Comparison of ENCODE assay signal across 8 cellular contexts in genomic region chr12:67943295-67943892, GRCh38. TPM values are rescaled to one million over a fixed set of nuclear protein-coding genes. Genes with fewer than 3 reads are reported as not detected.
DNase-seq lines count a peak whose midpoint lies in the region; ATAC-seq and TF ChIP-seq lines count a peak whose summit lies in the region.

No MANE protein-coding gene starts in this region.

- no peak overlapping the region for H3K9ac ChIP-seq in OCI-LY1 (ENCODE audit: low read length)

- no peak overlapping the region for H3K4me3 Mint-ChIP-seq in osteocyte (ENCODE audit: unreplicated experiment)

- H3K27ac Mint-ChIP-seq in osteocyte (ENCODE audit: unreplicated experiment), result no peak overlapping the region

- no peak overlapping the region for H2AFZ ChIP-seq in OCI-LY1 (ENCODE audit: low read length)

- TF ChIP-seq RAD21 in Ishikawa (IDR thresholded peaks at IDR 0.05; ENCODE audit: low read depth), result peak; percentile 96

- intact Hi-C loops in upper lobe of right lung (cut with DNase I), result loop anchor here (5.0 kb wide), 1 partner anchor 586 kb away; no protein-coding TSS in a partner anchor

- no peaks in the 10 kb centered on the region for H3K36me3 Mint-ChIP-seq in osteocyte (ENCODE audit: unreplicated experiment)

- H3K27me3 Mint-ChIP-seq in osteocyte (ENCODE audit: unreplicated experiment), result no peaks in the 10 kb centered on the region

- TF ChIP-seq EP300 in Ishikawa (IDR thresholded peaks at IDR 0.05; ENCODE audit: borderline replicate concordance), result no peak

- H3K4me3 ChIP-seq in OCI-LY1 (ENCODE audit: low read depth, low read length, poor library complexity, severe bottlenecking), result no peak overlapping the region
- H3K4me3 ChIP-seq in fibroblast of the aortic adventitia (ENCODE audit: low read depth, low read length), result no peak overlapping the region
- no peak overlapping the region for H3K4me3 ChIP-seq in upper lobe of right lung

- peaks cover 10% of the 10 kb centered on the region for H3K4me1 Mint-ChIP-seq in osteocyte (ENCODE audit: unreplicated experiment)

- H3K9me3 ChIP-seq in OCI-LY1 (ENCODE audit: low read length) (no peaks in the 10 kb centered on the region), upper lobe of right lung (no peaks in the 10 kb centered on the region)

- H3K36me3 ChIP-seq in OCI-LY1 (ENCODE audit: insufficient read depth, low read length), result no peaks in the 10 kb centered on the region
- no peaks in the 10 kb centered on the region for H3K36me3 ChIP-seq in upper lobe of right lung

- no peaks in the 10 kb centered on the region for H3K9me3 Mint-ChIP-seq in osteocyte (ENCODE audit: unreplicated experiment)

- no peak overlapping the region for H3K4me2 ChIP-seq in OCI-LY1 (ENCODE audit: low read length)

- H3F3A ChIP-seq in OCI-LY1 (ENCODE audit: insufficient read depth, low read length), result no peaks in the 10 kb centered on the region

- no peaks in the 10 kb centered on the region for H4K20me1 ChIP-seq in OCI-LY1 (ENCODE audit: insufficient read depth, low read length)

- TF ChIP-seq CTCF in OCI-LY1 (IDR thresholded peaks at IDR 0.05; ENCODE audit: low read length) (peak; percentile 71), fibroblast of the aortic adventitia (IDR thresholded peaks at IDR 0.05; ENCODE audit: insufficient read depth, low read length) (peak; percentile 63), osteocyte (IDR thresholded peaks at IDR 0.05) (peak; percentile 80), upper lobe of right lung (IDR thresholded peaks at IDR 0.05) (peak; percentile 74)

- no peaks in the 10 kb centered on the region for H3K9me2 ChIP-seq in OCI-LY1 (ENCODE audit: low read depth, low read length)

- ATAC-seq in GM19043 (IDR thresholded peaks at IDR 0.05; ENCODE audit: low read depth, unreplicated experiment), result peak; percentile 86
- peak; percentile 87 for ATAC-seq in upper lobe of right lung

- DNase-seq in Ammon's horn (ENCODE audit: low spot score), result peak; percentile 86
- DNase-seq in activated T-helper 1 cell treated with Interleukin-2 at 50 U/mL for 16 hours (ENCODE audit: low read depth), result peak; percentile 10
- peak; percentile 86 for DNase-seq in fibroblast of the aortic adventitia (ENCODE audit: low read depth)
- peak; percentile 85 for DNase-seq in osteocyte (ENCODE audit: extremely low spot score, unreplicated experiment)
- DNase-seq in upper lobe of right lung, result no peak

- H3K4me1 ChIP-seq in OCI-LY1 (ENCODE audit: insufficient read depth, low read length, severe bottlenecking) (no peaks in the 10 kb centered on the region), upper lobe of right lung (peaks cover 10% of the 10 kb centered on the region)

- no peaks in the 10 kb centered on the region for H3K79me2 ChIP-seq in OCI-LY1 (ENCODE audit: insufficient read depth, low read length)

- H3K27ac ChIP-seq in OCI-LY1 (ENCODE audit: low read depth, low read length, poor library complexity, severe bottlenecking), result no peak overlapping the region
- no peak overlapping the region for H3K27ac ChIP-seq in upper lobe of right lung

- H3K27me3 ChIP-seq in OCI-LY1 (ENCODE audit: insufficient read depth, low read length) (no peaks in the 10 kb centered on the region), upper lobe of right lung (no peaks in the 10 kb centered on the region)

TF ChIP-seq in Ishikawa, 13 proteins besides CTCF, POLR2A, EP300 and RAD21:
- TF ChIP-seq USF1 (IDR thresholded peaks at IDR 0.05) (peak; percentile 45; the same call in 1 of the 2 replicates), TEAD4 (IDR thresholded peaks at IDR 0.05) (no peak)

RNA-seq across cellular contexts. Expression of gene IFNG-AS1, which starts 45.9 kb away (rescaled TPM):
- total RNA-seq in fibroblast of the aortic adventitia (ENCODE audit: low replicate concordance) (0.09 TPM in 1 of 2 replicates, not detected in the other), osteocyte (not detected in 2 replicates), upper lobe of right lung (not detected)
